In the genomic region with DNA sequence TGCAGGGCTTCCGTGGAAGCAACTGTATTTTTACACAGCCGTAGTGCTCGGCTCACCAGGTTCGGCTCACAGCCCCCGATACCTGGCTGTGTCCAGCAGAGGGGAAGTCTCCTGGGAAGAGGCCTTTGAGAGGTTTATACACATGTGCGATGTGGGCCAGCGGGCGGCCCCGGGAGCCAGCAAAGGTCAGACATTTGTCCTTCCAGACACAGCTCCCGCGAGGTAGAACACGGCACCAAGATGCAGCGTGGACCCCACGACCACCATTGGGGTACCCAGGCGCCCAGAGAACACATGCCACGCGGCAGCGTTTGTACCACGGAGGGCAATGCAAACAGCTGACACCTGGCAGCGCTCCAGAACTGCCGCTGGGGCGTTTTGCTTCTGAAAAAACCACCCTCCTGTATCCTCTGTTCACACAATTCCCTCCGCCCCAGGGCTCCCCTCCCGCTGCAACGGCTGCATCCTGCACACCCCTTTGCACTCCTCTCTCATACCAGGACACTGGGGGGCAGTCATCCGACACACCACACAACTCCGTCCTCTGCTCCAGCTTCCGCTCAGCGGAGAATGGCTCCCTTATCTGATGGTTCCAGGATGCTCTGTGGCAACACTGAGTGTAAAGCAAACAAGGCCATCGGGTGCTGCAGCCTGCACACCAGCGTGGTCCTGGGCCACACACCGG, we compare ENCODE assay signal across 8 cellular contexts.
DNase-seq lines count a peak whose midpoint lies in the region; ATAC-seq and TF ChIP-seq lines count a peak whose summit lies in the region.

No MANE protein-coding gene starts in this region.

- H3K4me3 Mint-ChIP-seq in activated naive CD4-positive, alpha-beta T cell treated with anti-CD3 and anti-CD28 coated beads, Interleukin-2, amount 50 U/mL, for 24 hours: peak overlapping the region; percentile 47

- intact Hi-C loops in Right ventricle myocardium superior (cut with DNase I) (loop anchor here (5.0 kb wide), 1 partner anchor 385 kb away; the partner anchor contains the start of gene NFIL3), thyroid gland (cut with DNase I) (loop anchor here (5.0 kb wide), 1 partner anchor 390 kb away; no protein-coding TSS in a partner anchor)

- H3K9me3 ChIP-seq in MM.1S (replicated peaks; ENCODE audit: insufficient read depth, low read length) (no peaks in the 10 kb centered on the region), thyroid gland (no peaks in the 10 kb centered on the region)

- H3K4me1 Mint-ChIP-seq in activated naive CD4-positive, alpha-beta T cell treated with anti-CD3 and anti-CD28 coated beads, Interleukin-2, amount 50 U/mL, for 24 hours: peaks cover 10% of the 10 kb centered on the region

- H3K79me2 ChIP-seq in MM.1S (ENCODE audit: low read length): no peaks in the 10 kb centered on the region

- H3K9me2 ChIP-seq in MM.1S (replicated peaks; ENCODE audit: insufficient read depth, low read length): no peaks in the 10 kb centered on the region

- H3K4me1 ChIP-seq in MM.1S (ENCODE audit: low read length) (peaks cover 50% of the 10 kb centered on the region), thyroid gland (peaks cover 0 to 22% of the 10 kb centered on the region in 2 donors)

- DNase-seq in EH (ENCODE audit: low read depth) (peak; percentile 94), MM.1S (no peak), SK-N-DZ (ENCODE audit: low spot score) (peak; percentile 89), Right ventricle myocardium superior (peak; percentile 84), pons (ENCODE audit: low spot score) (peak; percentile 88), thyroid gland (peak; percentile 74 to 79)

- no peaks in the 10 kb centered on the region for H3K36me3 Mint-ChIP-seq in activated naive CD4-positive, alpha-beta T cell treated with anti-CD3 and anti-CD28 coated beads, Interleukin-2, amount 50 U/mL, for 24 hours

- peak overlapping the region; percentile 30 for H3K27ac Mint-ChIP-seq in activated naive CD4-positive, alpha-beta T cell treated with anti-CD3 and anti-CD28 coated beads, Interleukin-2, amount 50 U/mL, for 24 hours

- ATAC-seq in Right ventricle myocardium superior (ENCODE audit: poor library complexity): peak; percentile 98
- no peak for ATAC-seq in GM19023 (IDR thresholded peaks at IDR 0.05; ENCODE audit: unreplicated experiment)

- H3K9ac ChIP-seq in MM.1S (ENCODE audit: low read length): peak overlapping the region; percentile 91; the same call in 1 of the 2 replicates

- H3K9me3 Mint-ChIP-seq in activated naive CD4-positive, alpha-beta T cell treated with anti-CD3 and anti-CD28 coated beads, Interleukin-2, amount 50 U/mL, for 24 hours: no peaks in the 10 kb centered on the region

- peaks cover 42% of the 10 kb centered on the region for H3F3A ChIP-seq in MM.1S (ENCODE audit: insufficient read depth, low read length)

- H3K4me3 ChIP-seq in MM.1S (ENCODE audit: low read length) (no peak overlapping the region), thyroid gland (replicated peaks in 1 of 3) (no peak overlapping the region)

- H3K27ac ChIP-seq in MM.1S (ENCODE audit: low read length) (peak overlapping the region; percentile 100), thyroid gland (no peak overlapping the region)

- no peaks in the 10 kb centered on the region for H4K20me1 ChIP-seq in MM.1S (ENCODE audit: insufficient read depth, low read length)

- no peak for TF ChIP-seq POLR2A in thyroid gland (IDR thresholded peaks at IDR 0.05)

- no peaks in the 10 kb centered on the region for H3K36me3 ChIP-seq in MM.1S (replicated peaks; ENCODE audit: insufficient read depth, low read length)
- H3K36me3 ChIP-seq in thyroid gland: no peaks in the 10 kb centered on the region

- H3K4me2 ChIP-seq in MM.1S (ENCODE audit: low read depth, low read length): peak overlapping the region; percentile 80; the same call in 1 of the 2 replicates

- 0 out of 2 replicates have a peak overlapping the region, but pooled peaks have one; percentile 36 for H2AFZ ChIP-seq in MM.1S (ENCODE audit: low read length)

- no peaks in the 10 kb centered on the region for H3K27me3 ChIP-seq in MM.1S (replicated peaks; ENCODE audit: insufficient read depth, low read length)
- no peaks in the 10 kb centered on the region for H3K27me3 ChIP-seq in thyroid gland

- TF ChIP-seq CTCF in MM.1S (IDR thresholded peaks at IDR 0.05; ENCODE audit: low read length) (no peak), thyroid gland (IDR thresholded peaks at IDR 0.05) (peak in 4 of 6 experiments; percentile 57 to 63 (median 60))

- WGBS in thyroid gland, 2 donors: 13 to 15% methylated on average over 31 to 32 of the region's 32 CpGs

- peaks cover 16% of the 10 kb centered on the region for H3K27me3 Mint-ChIP-seq in activated naive CD4-positive, alpha-beta T cell treated with anti-CD3 and anti-CD28 coated beads, Interleukin-2, amount 50 U/mL, for 24 hours
